18 cellular contexts compared by ENCODE assay signal in the genomic region with DNA sequence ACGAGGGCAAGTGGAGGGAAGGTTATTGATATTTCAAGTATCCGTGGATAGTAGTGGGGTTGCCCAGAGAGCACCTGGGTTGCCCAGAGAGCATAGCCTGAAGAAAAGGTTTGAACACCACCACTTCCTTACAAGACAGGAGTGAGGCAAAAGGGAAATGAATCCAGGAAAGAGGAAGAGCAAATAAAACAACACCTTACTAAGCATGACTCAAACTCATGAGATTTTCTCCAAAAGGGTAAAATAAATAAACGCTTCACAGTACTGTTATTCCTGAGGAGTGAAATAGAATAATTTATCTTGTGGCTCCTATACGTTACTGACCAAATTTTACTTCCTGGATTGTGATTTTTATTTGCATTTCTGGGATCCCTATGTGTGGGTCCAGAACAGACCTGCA.
A peak's percentile ranks its signal among the peaks of the same experiment; 100 is the strongest.
DNase-seq lines count a peak whose midpoint lies in the region; ATAC-seq, FAIRE-seq and TF ChIP-seq lines count a peak whose summit lies in the region.
"Had no signal": no experiment of that assay in that cellular context is flagged by ENCODE, and none has a peak within 500 bp of the region (broad histone marks: within the 10 kb centered on the region; RNA-seq: fewer than 3 reads in every experiment).

No MANE protein-coding gene starts in this region.

- H3K4me3 Mint-ChIP-seq in CD8-positive, alpha-beta memory T cell, result no peak overlapping the region
- H3K4me3 Mint-ChIP-seq: IgD-negative memory B cell had no signal

- no peak overlapping the region for H3K27ac Mint-ChIP-seq in CD8-positive, alpha-beta memory T cell
- H3K27ac Mint-ChIP-seq: CD4-positive, alpha-beta memory T cell; IgD-negative memory B cell had no signal

- H3K36me3 Mint-ChIP-seq in CD8-positive, alpha-beta memory T cell, result no peaks in the 10 kb centered on the region
- H3K36me3 Mint-ChIP-seq: CD4-positive, alpha-beta memory T cell; IgD-negative memory B cell had no signal

- H4K91ac ChIP-seq in mesenchymal stem cell (ENCODE audit: low read length), result no peak overlapping the region

- peak; percentile 88 for ATAC-seq in PC-3
- ATAC-seq: A549, GM12878 had no signal

- no peak overlapping the region for H2BK15ac ChIP-seq in mesenchymal stem cell (ENCODE audit: low read depth, poor library complexity, severe bottlenecking)

- peaks cover 10 to 29% (median 20%) of the 10 kb centered on the region in 5 donors for H3K9me3 Mint-ChIP-seq in CD8-positive, alpha-beta memory T cell

- H2BK12ac ChIP-seq in mesenchymal stem cell (ENCODE audit: low read length in 2 of 2), result peak overlapping the region; percentile 79

- no peaks in the 10 kb centered on the region for H3K79me1 ChIP-seq in mesenchymal stem cell (replicated peaks; ENCODE audit: low read length, poor library complexity, severe bottlenecking)

- DNase-seq in Daoy (ENCODE audit: low read depth) (peak; percentile 9), PC-3 (peak; percentile 49), bronchial epithelial cell (ENCODE audit: low read depth) (peak; percentile 60), mesenchymal stem cell (peak; percentile 40), NCI-H146 (lab: John Stamatoyannopoulos, UW) (no peak), dorsolateral prefrontal cortex (no peak), GDM1 (lab: John Stamatoyannopoulos, UW) (no peak)
- DNase-seq in CD8-positive, alpha-beta memory T cell, result no peak
- DNase-seq: BE2C; CD4-positive, alpha-beta memory T cell; COR-L47; GM23248; H7 had no signal

- no peak for FAIRE-seq in bronchial epithelial cell (lab: Jason Lieb, UNC)
- FAIRE-seq: A549, GM12878, GM18507 had no signal

- H3K79me2 ChIP-seq in PC-3 (ENCODE audit: low read length), result no peaks in the 10 kb centered on the region

- POLR2A ChIA-PET in PC-3 (lab: Charles Lee; ENCODE audit: unreplicated experiment), result interaction anchor here (0.6 kb wide), 1 partner anchor 29 kb away, joined by 8 read pairs; no protein-coding TSS in a partner anchor
- POLR2A ChIA-PET in CD8-positive, alpha-beta memory T cell (lab: Charles Lee), result no interaction called here

- peak overlapping the region in 1 of 2 experiments; percentile 4 for H3K4ac ChIP-seq in mesenchymal stem cell (ENCODE audit: low read depth in 1 of 2, low read length in 2 of 2)

- H3K27me3 ChIP-seq in PC-3 (ENCODE audit: low read length) (no peaks in the 10 kb centered on the region), bronchial epithelial cell (ENCODE audit: control insufficient read depth, insufficient read depth, low read length) (no peaks in the 10 kb centered on the region), mesenchymal stem cell (ENCODE audit: control insufficient read depth in 1 of 2, insufficient read depth in 1 of 2, low read length in 2 of 2) (no peaks in the 10 kb centered on the region), dorsolateral prefrontal cortex (no peaks in the 10 kb centered on the region)
- no peaks in the 10 kb centered on the region for H3K27me3 ChIP-seq in CD8-positive, alpha-beta memory T cell (ENCODE audit: insufficient read depth, low read length, poor library complexity, severe bottlenecking)
- H3K27me3 ChIP-seq: BE2C had no signal

- intact Hi-C loops in PC-3 (cut with micrococcal nuclease), result loop anchor here (2.0 kb wide), 1 partner anchor 27 kb away; no protein-coding TSS in a partner anchor
- intact Hi-C loops in dorsolateral prefrontal cortex (cut with DNase I), result no loop called here

- H2AK5ac ChIP-seq in mesenchymal stem cell (ENCODE audit: low read length, severe bottlenecking), result no peak overlapping the region

- H3K36me3 ChIP-seq in PC-3 (ENCODE audit: low read depth, low read length) (no peaks in the 10 kb centered on the region), bronchial epithelial cell (ENCODE audit: control insufficient read depth, insufficient read depth, low read length) (no peaks in the 10 kb centered on the region), mesenchymal stem cell (ENCODE audit: control insufficient read depth in 1 of 2, insufficient read depth in 2 of 2, low read depth in 1 of 2, low read length in 2 of 2) (no peaks in the 10 kb centered on the region)
- H3K36me3 ChIP-seq in CD8-positive, alpha-beta memory T cell (ENCODE audit: insufficient read depth, low read length), result no peaks in the 10 kb centered on the region
- H3K36me3 ChIP-seq: BE2C had no signal

- no peaks in the 10 kb centered on the region for H3K9me2 ChIP-seq in PC-3 (replicated peaks; ENCODE audit: low read length)

- H3K4me1 ChIP-seq in PC-3 (ENCODE audit: insufficient read depth, low read length), result peaks cover 14% of the 10 kb centered on the region
- no peaks in the 10 kb centered on the region for H3K4me1 ChIP-seq in mesenchymal stem cell (ENCODE audit: control insufficient read depth, insufficient read depth, low read depth, low read length)
- H3K4me1 ChIP-seq in CD8-positive, alpha-beta memory T cell (ENCODE audit: insufficient read depth, low read length), result no peaks in the 10 kb centered on the region
- H3K4me1 ChIP-seq: A549, BE2C had no signal

- H3K9ac ChIP-seq in PC-3 (ENCODE audit: low read length) (peak overlapping the region; percentile 73), mesenchymal stem cell (ENCODE audit: low read length) (no peak overlapping the region)
- H3K9ac ChIP-seq: GM23248 had no signal

- peak overlapping the region; percentile 97 for H3K27ac ChIP-seq in PC-3 (ENCODE audit: low read length)
- no peak overlapping the region for H3K27ac ChIP-seq in mesenchymal stem cell (ENCODE audit: low read length, poor library complexity, severe bottlenecking)
- H3K27ac ChIP-seq in CD8-positive, alpha-beta memory T cell (ENCODE audit: low read depth, low read length), result no peak overlapping the region
- no peak overlapping the region for H3K27ac ChIP-seq in dorsolateral prefrontal cortex
- H3K27ac ChIP-seq: A549, C4-2B, GM23248 had no signal

- H3K14ac ChIP-seq in mesenchymal stem cell (ENCODE audit: low read length in 2 of 2), result no peak overlapping the region

- WGBS in mesenchymal stem cell, result 71% methylated on average over 3 of the region's 4 CpGs

- no peaks in the 10 kb centered on the region for H3K27me3 Mint-ChIP-seq in CD8-positive, alpha-beta memory T cell
- H3K27me3 Mint-ChIP-seq: CD4-positive, alpha-beta memory T cell; IgD-negative memory B cell had no signal

- H3K9me3 ChIP-seq in PC-3 (ENCODE audit: low read length) (no peaks in the 10 kb centered on the region), mesenchymal stem cell (ENCODE audit: control insufficient read depth, low read length) (peaks cover 7% of the 10 kb centered on the region)
- no peaks in the 10 kb centered on the region for H3K9me3 ChIP-seq in CD8-positive, alpha-beta memory T cell (ENCODE audit: low read length)
- H3K9me3 ChIP-seq: A549, BE2C had no signal

- H3K4me3 ChIP-seq in PC-3 (ENCODE audit: low read length), result no peak overlapping the region
- H3K4me3 ChIP-seq in bronchial epithelial cell (ENCODE audit: low read depth, low read length), result no peak overlapping the region
- H3K4me3 ChIP-seq in mesenchymal stem cell (ENCODE audit: insufficient read depth in 1 of 2, low read depth in 1 of 2, low read length in 2 of 2), result no peak overlapping the region
- H3K4me3 ChIP-seq in CD8-positive, alpha-beta memory T cell (ENCODE audit: low read length), result no peak overlapping the region
- no peak overlapping the region for H3K4me3 ChIP-seq in dorsolateral prefrontal cortex
- H3K4me3 ChIP-seq: A549, GM12878, GM23248 had no signal

- peak overlapping the region; percentile 29; the same call in 1 of the 2 replicates for H3K4me2 ChIP-seq in PC-3 (ENCODE audit: low read length)
- no peak overlapping the region for H3K4me2 ChIP-seq in mesenchymal stem cell (ENCODE audit: low read length, poor library complexity, severe bottlenecking)
- H3K4me2 ChIP-seq: A549 had no signal

- H4K8ac ChIP-seq in mesenchymal stem cell (ENCODE audit: low read length), result no peak overlapping the region

- no peak overlapping the region for H3K23ac ChIP-seq in mesenchymal stem cell (ENCODE audit: low read length in 2 of 2)

- no peak overlapping the region for H2BK5ac ChIP-seq in mesenchymal stem cell (ENCODE audit: low read depth, low read length, poor library complexity, severe bottlenecking)

- no peaks in the 10 kb centered on the region for H3F3A ChIP-seq in PC-3 (ENCODE audit: low read length, unreplicated experiment)

- peak overlapping the region; percentile 57 for H2BK120ac ChIP-seq in mesenchymal stem cell (ENCODE audit: low read depth, low read length)

- H3K4me1 Mint-ChIP-seq in CD8-positive, alpha-beta memory T cell, result no peaks in the 10 kb centered on the region
- H3K4me1 Mint-ChIP-seq: CD4-positive, alpha-beta memory T cell; IgD-negative memory B cell had no signal

- TF ChIP-seq CTCF in PC-3 (conservative IDR thresholded peaks at IDR 0.05; ENCODE audit: low read depth, low read length) (no peak), bronchial epithelial cell (IDR thresholded peaks at IDR 0.05; ENCODE audit: insufficient read depth, low read length, severe bottlenecking) (no peak), dorsolateral prefrontal cortex (IDR thresholded peaks at IDR 0.05 in 54 of 56, conservative IDR thresholded peaks at IDR 0.05 in 2 of 56; ENCODE audit: low read depth in 1 of 56, partially characterized antibody in 56 of 56) (no peak)

- peak overlapping the region in 1 of 2 experiments; percentile 13 for H3K18ac ChIP-seq in mesenchymal stem cell (ENCODE audit: low read depth in 1 of 2, low read length in 2 of 2)

- H4K20me1 ChIP-seq in PC-3 (ENCODE audit: low read length), result no peaks in the 10 kb centered on the region

- no TSS peak for BruUV-seq in PC-3 (replicated peaks; lab: Mats Ljungman, UMichigan)

- CTCF ChIA-PET in PC-3 (lab: Charles Lee), result no interaction called here
- CTCF ChIA-PET in CD8-positive, alpha-beta memory T cell (lab: Charles Lee), result interaction anchor here (0.9 kb wide), 1 partner anchor 10 kb away, joined by 3 read pairs; no protein-coding TSS in a partner anchor

- H2AFZ ChIP-seq in PC-3 (ENCODE audit: low read length), result no peak overlapping the region
- no peak overlapping the region for H2AFZ ChIP-seq in mesenchymal stem cell (ENCODE audit: low read depth, low read length)
- H2AFZ ChIP-seq: GM23248 had no signal

Comparison
In these comparisons a context has a peak if more than half of its experiments do, and no peak if none do; other contexts are left out.
1. DNase-seq: peak in Daoy (single experiment), PC-3 (single experiment), bronchial epithelial cell (single experiment) and mesenchymal stem cell (single experiment); none in NCI-H146 (single experiment), CD8-positive, alpha-beta memory T cell (0 of 5), dorsolateral prefrontal cortex (0 of 10) and GDM1 (single experiment).